Comparison of ENCODE assay signal across 18 cellular contexts in the genomic region with DNA sequence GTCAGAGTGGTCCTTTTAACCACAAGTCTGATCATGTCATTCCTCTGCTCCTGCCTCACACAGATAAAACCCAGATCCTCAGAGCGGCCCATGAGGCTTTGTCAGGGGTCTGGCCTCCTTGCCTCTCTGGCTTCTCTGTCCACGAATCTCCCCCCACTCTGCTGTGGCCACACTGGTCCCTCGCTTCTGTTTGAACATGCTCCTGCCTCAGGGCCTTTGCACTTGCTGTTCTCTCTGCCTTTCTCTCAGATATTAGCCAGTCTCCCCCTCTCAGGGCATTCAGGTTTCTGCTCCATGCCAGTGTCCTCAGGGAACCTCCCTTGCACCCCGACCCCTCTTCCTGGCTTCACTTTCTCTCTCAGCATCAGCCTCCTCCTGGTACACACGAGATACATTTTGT.
A peak's percentile ranks its signal among the peaks of the same experiment; 100 is the strongest.
DNase-seq lines count a peak whose midpoint lies in the region; ATAC-seq, FAIRE-seq and TF ChIP-seq lines count a peak whose summit lies in the region.
"Had no signal": no experiment of that assay in that cellular context is flagged by ENCODE, and none has a peak within 500 bp of the region (broad histone marks: within the 10 kb centered on the region; RNA-seq: fewer than 3 reads in every experiment).

No MANE protein-coding gene starts in this region.

- H3K4me3 Mint-ChIP-seq in neural crest cell: no peak overlapping the region

- H4K8ac ChIP-seq in H1 (ENCODE audit: extremely low read depth, insufficient read depth, low read length): no peak overlapping the region

- no peak overlapping the region for H2BK5ac ChIP-seq in H1 (ENCODE audit: low read depth, low read length)

- H3K4me1 Mint-ChIP-seq in neural crest cell: peaks cover 5% of the 10 kb centered on the region
- H3K4me1 Mint-ChIP-seq: CD8-positive, alpha-beta memory T cell had no signal

- H3K9ac ChIP-seq in H1 (replicated peaks in 1 of 4; ENCODE audit: extremely low read depth in 1 of 4, low read depth in 3 of 4, low read length in 3 of 4): no peak overlapping the region

- peaks cover 52% of the 10 kb centered on the region for H3K27me3 Mint-ChIP-seq in neural crest cell (ENCODE audit: low read depth)

- no peak overlapping the region for H3K56ac ChIP-seq in H1 (replicated peaks; ENCODE audit: insufficient read length, low read depth, low read length)

- H2BK20ac ChIP-seq in H1 (ENCODE audit: low read length): peak overlapping the region; percentile 86; the same call in 1 of the 2 replicates

- no peak for TF ChIP-seq RAD21 in H1 (IDR thresholded peaks at IDR 0.05 in 1 of 2, conservative IDR thresholded peaks at IDR 0.05 in 1 of 2; ENCODE audit: low read depth in 2 of 2, low read length in 2 of 2)

- peaks cover 0 to 5% (median 1%) of the 10 kb centered on the region in 4 experiments; a peak in 2 of 7 replicates for H3K4me1 ChIP-seq in H1 (replicated peaks in 1 of 4; ENCODE audit: control insufficient read depth in 3 of 4, insufficient read depth in 4 of 4, low read length in 3 of 4)
- H3K4me1 ChIP-seq: A549, BE2C had no signal

- H2BK12ac ChIP-seq in H1 (ENCODE audit: low read depth, low read length): peak overlapping the region; percentile 39; the same call in 1 of the 2 replicates

- no peaks in the 10 kb centered on the region for H3K23me2 ChIP-seq in H1 (ENCODE audit: low read depth, low read length)

- peak overlapping the region; percentile 8 for H3K27ac Mint-ChIP-seq in neural crest cell (ENCODE audit: unreplicated experiment)

- 0 out of 2 replicates have a peak overlapping the region, but pooled peaks have one; percentile 65 for H2AK5ac ChIP-seq in H1 (ENCODE audit: low read depth, low read length)

- DNase-seq in RWPE1 (ENCODE audit: low spot score): no peak
- no peak for DNase-seq in H1 (ENCODE audit: low read depth in 1 of 2, low spot score in 2 of 2)
- DNase-seq in neural crest cell (ENCODE audit: low read depth, low spot score): no peak
- no peak for DNase-seq in G401 (ENCODE audit: low spot score)
- DNase-seq in SHP77 (lab: John Stamatoyannopoulos, UW): no peak
- DNase-seq in DMS79 (lab: John Stamatoyannopoulos, UW): no peak
- DNase-seq: BE2C; CD8-positive, alpha-beta memory T cell; DMS53; GOT3; HCEC 1CT; IMR-90; KBM-7 had no signal

- TF ChIP-seq CTCF in RWPE1 (conservative IDR thresholded peaks at IDR 0.05; ENCODE audit: low read depth) (no peak), H1 (IDR thresholded peaks at IDR 0.05; ENCODE audit: control extremely low read depth in 1 of 3, insufficient read depth in 1 of 3, low read depth in 1 of 3, low read length in 3 of 3) (no peak), neural crest cell (conservative IDR thresholded peaks at IDR 0.05) (no peak)

- no peak overlapping the region for H3K4ac ChIP-seq in H1 (replicated peaks; ENCODE audit: insufficient read length, low read depth, low read length)

- H2BK15ac ChIP-seq in H1 (ENCODE audit: low read length): no peak overlapping the region

- CTCF ChIA-PET in RWPE1 (lab: Yijun Ruan, JAX) (interaction anchor here (0.6 kb wide), 1 partner anchor 1151 kb away, joined by 3 read pairs; no protein-coding TSS in a partner anchor), H1 (lab: Charles Lee; ENCODE audit: partially characterized antibody) (interaction anchor here (1.4 to 2.7 kb wide), 2 partner anchors 311 to 631 kb away, joined by 6 to 9 read pairs; no protein-coding TSS in a partner anchor)

- H3K27ac ChIP-seq in RWPE1 (peak overlapping the region; percentile 21; the same call in 1 of the 2 replicates), H1 (ENCODE audit: low read depth, low read length) (no peak overlapping the region)
- H3K27ac ChIP-seq: A549, C4-2B had no signal

- H4K91ac ChIP-seq in H1 (replicated peaks; ENCODE audit: insufficient read length, low read length): peak overlapping the region; percentile 20

- H3K14ac ChIP-seq in H1 (ENCODE audit: insufficient read length): no peak overlapping the region

- no peaks in the 10 kb centered on the region; the same call in 1 of the 2 replicates for H3K79me1 ChIP-seq in H1 (ENCODE audit: low read depth, low read length)

- no peaks in the 10 kb centered on the region for H3K9me3 Mint-ChIP-seq in neural crest cell
- H3K9me3 Mint-ChIP-seq: CD8-positive, alpha-beta memory T cell had no signal

- no peak overlapping the region for H4K5ac ChIP-seq in H1 (ENCODE audit: insufficient read length, low read depth, low read length)

- H4K20me1 ChIP-seq in H1 (replicated peaks in 1 of 2; ENCODE audit: control insufficient read depth in 1 of 2, insufficient read depth in 2 of 2, low read length in 2 of 2): no peaks in the 10 kb centered on the region

- H3K4me2 ChIP-seq in H1 (ENCODE audit: insufficient read depth in 1 of 2, low read depth in 2 of 2, low read length in 2 of 2): no peak overlapping the region
- H3K4me2 ChIP-seq: A549 had no signal

- no peaks in the 10 kb centered on the region for H3K9me3 ChIP-seq in H1 (ENCODE audit: insufficient read depth in 2 of 2, low read depth in 1 of 2, low read length in 1 of 2)
- H3K9me3 ChIP-seq: A549, BE2C had no signal

- no peak overlapping the region for H3K18ac ChIP-seq in H1 (ENCODE audit: extremely low read depth, low read length)

- no peak overlapping the region for H3K4me3 ChIP-seq in H1 (ENCODE audit: extremely low read depth in 1 of 4, insufficient read depth in 2 of 4, low read depth in 3 of 4, low read length in 4 of 4)
- H3K4me3 ChIP-seq: A549, GM12878 had no signal

- WGBS in H1 (ENCODE audit: extremely low coverage in 1 of 2, insufficient coverage in 1 of 2, insufficient read length in 1 of 2, insufficient replicate concordance in 2 of 2, low coverage in 1 of 2, low lambda C conversion rate in 2 of 2, missing lambda C conversion rate in 1 of 2), 2 experiments: 84% methylated on average over 5 of the region's 5 CpGs; no CpG with 5 or more reads in 1 of the 2 experiments

- no peak for FAIRE-seq in H1 (lab: Jason Lieb, UNC)
- FAIRE-seq: A549, GM12878, GM18507 had no signal

- H3K36me3 ChIP-seq in H1 (ENCODE audit: control insufficient read depth in 2 of 4, insufficient read depth in 4 of 4, low read length in 3 of 4): no peaks in the 10 kb centered on the region
- H3K36me3 ChIP-seq: BE2C had no signal

- no peaks in the 10 kb centered on the region for H3K79me2 ChIP-seq in H1 (ENCODE audit: control insufficient read depth in 1 of 2, insufficient read depth in 2 of 2, low read length in 2 of 2)

- in situ Hi-C loops in G401 (cut with HindIII; ENCODE audit: low sequenced_read_pairs): no loop called here

- no peak overlapping the region for H3K23ac ChIP-seq in H1 (ENCODE audit: insufficient read length)

- TF ChIP-seq POLR2A in H1 (IDR thresholded peaks at IDR 0.05; ENCODE audit: control extremely low read depth in 1 of 2, low read depth in 2 of 2, low read length in 2 of 2): no peak

- no peak overlapping the region for H2BK120ac ChIP-seq in H1 (replicated peaks; ENCODE audit: low read depth, low read length)

- POLR2A ChIA-PET in RWPE1 (lab: Yijun Ruan, JAX; ENCODE audit: low non-redundant PET) (no interaction called here), H1 (lab: Charles Lee; ENCODE audit: partially characterized antibody) (no interaction called here)

- TF ChIP-seq EP300 in H1 (IDR thresholded peaks at IDR 0.05; ENCODE audit: borderline replicate concordance in 1 of 2, low read depth in 2 of 2, low read length in 2 of 2): no peak

- no peaks in the 10 kb centered on the region; a peak in 1 of 7 replicates for H3K27me3 ChIP-seq in H1 (replicated peaks in 1 of 4; ENCODE audit: control insufficient read depth in 3 of 4, extremely low read depth in 1 of 4, insufficient read depth in 3 of 4, low read length in 3 of 4)
- H3K27me3 ChIP-seq: BE2C had no signal

- H3K36me3 Mint-ChIP-seq in neural crest cell (ENCODE audit: low read depth): no peaks in the 10 kb centered on the region
- H3K36me3 Mint-ChIP-seq: CD8-positive, alpha-beta memory T cell had no signal

- ATAC-seq in GM21447 (IDR thresholded peaks at IDR 0.05; ENCODE audit: unreplicated experiment): no peak
- ATAC-seq: A549, GM12878 had no signal

- no peak overlapping the region for H2AFZ ChIP-seq in H1 (ENCODE audit: low read length)

TF ChIP-seq in H1, 55 proteins besides CTCF, POLR2A, EP300 and RAD21:
- TF ChIP-seq KDM1A (IDR thresholded peaks at IDR 0.05; ENCODE audit: borderline replicate concordance, low read length): peak; percentile 80
- TF ChIP-seq MAFK (IDR thresholded peaks at IDR 0.05; ENCODE audit: low read depth, low read length): no peak
TF ChIP-seq in H1: peak in this region for 1.
